8 cellular contexts compared by ENCODE assay signal in the genomic region with DNA sequence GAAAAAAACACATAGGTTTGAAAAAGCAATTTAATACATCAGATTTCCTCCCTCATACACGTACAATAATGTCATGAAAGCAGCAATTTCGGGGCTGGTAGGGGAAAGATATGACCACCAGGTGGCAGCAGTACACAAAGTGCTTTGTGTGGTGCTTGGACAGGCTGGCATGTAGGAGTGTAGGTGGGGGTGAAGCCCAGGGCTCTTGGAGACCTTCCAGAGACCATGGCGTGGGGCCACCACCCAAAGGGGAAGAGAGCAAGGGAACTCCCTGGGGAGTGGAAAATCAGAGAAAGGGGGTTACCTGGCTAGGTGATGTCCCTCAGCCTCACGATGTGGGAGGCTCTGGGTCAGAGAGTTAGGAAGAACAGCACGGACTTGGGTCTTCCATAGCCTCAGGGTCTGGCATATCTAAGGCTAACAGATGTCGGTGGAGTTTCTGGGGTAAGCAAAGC. TPM values are rescaled to one million over a fixed set of nuclear protein-coding genes. Genes with fewer than 3 reads are reported as not detected.
A peak's percentile ranks its signal among the peaks of the same experiment; 100 is the strongest.
DNase-seq lines count a peak whose midpoint lies in the region; ATAC-seq and TF ChIP-seq lines count a peak whose summit lies in the region.

No MANE protein-coding gene starts in this region.

- H3K36me3 Mint-ChIP-seq in GM23338 (ENCODE audit: low read depth) = no peaks in the 10 kb centered on the region
- H3K36me3 Mint-ChIP-seq in activated T-cell treated with anti-CD3 and anti-CD28 coated beads, Interleukin-2, amount 50 U/mL, for 72 hours (ENCODE audit: insufficient read depth in 2 of 2) = peaks cover 0 to 3% of the 10 kb centered on the region in 2 donors

- no peaks in the 10 kb centered on the region for H3K36me3 ChIP-seq in GM23338 (ENCODE audit: insufficient read depth)

- no peaks in the 10 kb centered on the region for H4K20me1 ChIP-seq in GM23338 (replicated peaks; ENCODE audit: insufficient read depth)

- H3F3A ChIP-seq in GM23338 (replicated peaks; ENCODE audit: low read depth) = no peaks in the 10 kb centered on the region

- peaks cover 7% of the 10 kb centered on the region for H3K9me3 Mint-ChIP-seq in GM23338
- peaks cover 8 to 11% of the 10 kb centered on the region in 2 donors for H3K9me3 Mint-ChIP-seq in activated T-cell treated with anti-CD3 and anti-CD28 coated beads, Interleukin-2, amount 50 U/mL, for 72 hours

- no peak overlapping the region for H3K4me3 ChIP-seq in GM23338

- no peak overlapping the region for H3K4me2 ChIP-seq in GM23338

- H3K27ac Mint-ChIP-seq in GM23338 = no peak overlapping the region
- H3K27ac Mint-ChIP-seq in activated T-cell treated with anti-CD3 and anti-CD28 coated beads, Interleukin-2, amount 50 U/mL, for 72 hours = peak overlapping the region; percentile 68

- DNase-seq in GDM1 (lab: John Stamatoyannopoulos, UW) = peak; percentile 79
- DNase-seq in GM23338 (ENCODE audit: low spot score) = peak; percentile 90
- peak; percentile 71 for DNase-seq in RPMI7951 (ENCODE audit: low read depth)
- DNase-seq in activated T-cell treated with anti-CD3 and anti-CD28 coated beads, Interleukin-2, amount 50 U/mL, for 72 hours = peak; percentile 73 to 79
- DNase-seq in fibroblast of the conjunctiva (ENCODE audit: low read depth) = peak; percentile 62
- DNase-seq in omental fat pad (ENCODE audit: low spot score) = peak; percentile 70
- DNase-seq in ureter (ENCODE audit: low spot score) = peak; percentile 79

- H3K4me3 Mint-ChIP-seq in GM23338 = no peak overlapping the region
- peak overlapping the region; percentile 54 to 80 for H3K4me3 Mint-ChIP-seq in activated T-cell treated with anti-CD3 and anti-CD28 coated beads, Interleukin-2, amount 50 U/mL, for 72 hours

- no peaks in the 10 kb centered on the region for H3K9me2 ChIP-seq in GM23338 (ENCODE audit: insufficient read depth)

- peak; percentile 97 to 98 for TF ChIP-seq CTCF in GM23338 (conservative IDR thresholded peaks at IDR 0.05; ENCODE audit: low read depth in 2 of 2)
- peak; percentile 79 for TF ChIP-seq CTCF in LNCAP (IDR thresholded peaks at IDR 0.05)
- peak in 1 of 3 donors; percentile 57 for TF ChIP-seq CTCF in omental fat pad (IDR thresholded peaks at IDR 0.05)

- H3K4me1 ChIP-seq in GM23338 (ENCODE audit: insufficient read depth) = peaks cover 6% of the 10 kb centered on the region; the same call in 1 of the 2 replicates

- H2AFZ ChIP-seq in GM23338 = no peak overlapping the region

- peaks cover 6% of the 10 kb centered on the region; the same call in 2 of the 3 replicates for H3K4me1 Mint-ChIP-seq in GM23338
- peaks cover 31% of the 10 kb centered on the region for H3K4me1 Mint-ChIP-seq in activated T-cell treated with anti-CD3 and anti-CD28 coated beads, Interleukin-2, amount 50 U/mL, for 72 hours (ENCODE audit: low read depth)

- H3K27me3 ChIP-seq in GM23338 (ENCODE audit: insufficient read depth) = no peaks in the 10 kb centered on the region

- ATAC-seq in GM23338 (peak; percentile 99), omental fat pad (ENCODE audit: low FRiP score) (peak; percentile 85)
- peak; percentile 59 to 63 for ATAC-seq in activated T-cell treated with anti-CD3 and anti-CD28 coated beads, Interleukin-2, amount 50 U/mL, for 72 hours (replicated peaks in 1 of 2)

- H3K27ac ChIP-seq in GM23338 (ENCODE audit: low read depth) = no peak overlapping the region

- no peaks in the 10 kb centered on the region for H3K79me2 ChIP-seq in GM23338 (replicated peaks; ENCODE audit: insufficient read depth)

- no peaks in the 10 kb centered on the region for H3K27me3 Mint-ChIP-seq in GM23338 (ENCODE audit: insufficient read depth, low read depth, poor library complexity)
- peaks cover 67% of the 10 kb centered on the region for H3K27me3 Mint-ChIP-seq in activated T-cell treated with anti-CD3 and anti-CD28 coated beads, Interleukin-2, amount 50 U/mL, for 72 hours (ENCODE audit: low read depth)

TF ChIP-seq in GM23338, 12 proteins besides CTCF, POLR2A, EP300 and RAD21 (continues in another document):
- TF ChIP-seq CREB1 (CRISPR knock-in tag; IDR thresholded peaks at IDR 0.05; ENCODE audit: low read depth) = no peak
- TF ChIP-seq NANOG (IDR thresholded peaks at IDR 0.05; ENCODE audit: borderline replicate concordance) = no peak
- no peak for TF ChIP-seq JUNB (IDR thresholded peaks at IDR 0.05; ENCODE audit: unreplicated experiment)
- TF ChIP-seq, protein P1, sequence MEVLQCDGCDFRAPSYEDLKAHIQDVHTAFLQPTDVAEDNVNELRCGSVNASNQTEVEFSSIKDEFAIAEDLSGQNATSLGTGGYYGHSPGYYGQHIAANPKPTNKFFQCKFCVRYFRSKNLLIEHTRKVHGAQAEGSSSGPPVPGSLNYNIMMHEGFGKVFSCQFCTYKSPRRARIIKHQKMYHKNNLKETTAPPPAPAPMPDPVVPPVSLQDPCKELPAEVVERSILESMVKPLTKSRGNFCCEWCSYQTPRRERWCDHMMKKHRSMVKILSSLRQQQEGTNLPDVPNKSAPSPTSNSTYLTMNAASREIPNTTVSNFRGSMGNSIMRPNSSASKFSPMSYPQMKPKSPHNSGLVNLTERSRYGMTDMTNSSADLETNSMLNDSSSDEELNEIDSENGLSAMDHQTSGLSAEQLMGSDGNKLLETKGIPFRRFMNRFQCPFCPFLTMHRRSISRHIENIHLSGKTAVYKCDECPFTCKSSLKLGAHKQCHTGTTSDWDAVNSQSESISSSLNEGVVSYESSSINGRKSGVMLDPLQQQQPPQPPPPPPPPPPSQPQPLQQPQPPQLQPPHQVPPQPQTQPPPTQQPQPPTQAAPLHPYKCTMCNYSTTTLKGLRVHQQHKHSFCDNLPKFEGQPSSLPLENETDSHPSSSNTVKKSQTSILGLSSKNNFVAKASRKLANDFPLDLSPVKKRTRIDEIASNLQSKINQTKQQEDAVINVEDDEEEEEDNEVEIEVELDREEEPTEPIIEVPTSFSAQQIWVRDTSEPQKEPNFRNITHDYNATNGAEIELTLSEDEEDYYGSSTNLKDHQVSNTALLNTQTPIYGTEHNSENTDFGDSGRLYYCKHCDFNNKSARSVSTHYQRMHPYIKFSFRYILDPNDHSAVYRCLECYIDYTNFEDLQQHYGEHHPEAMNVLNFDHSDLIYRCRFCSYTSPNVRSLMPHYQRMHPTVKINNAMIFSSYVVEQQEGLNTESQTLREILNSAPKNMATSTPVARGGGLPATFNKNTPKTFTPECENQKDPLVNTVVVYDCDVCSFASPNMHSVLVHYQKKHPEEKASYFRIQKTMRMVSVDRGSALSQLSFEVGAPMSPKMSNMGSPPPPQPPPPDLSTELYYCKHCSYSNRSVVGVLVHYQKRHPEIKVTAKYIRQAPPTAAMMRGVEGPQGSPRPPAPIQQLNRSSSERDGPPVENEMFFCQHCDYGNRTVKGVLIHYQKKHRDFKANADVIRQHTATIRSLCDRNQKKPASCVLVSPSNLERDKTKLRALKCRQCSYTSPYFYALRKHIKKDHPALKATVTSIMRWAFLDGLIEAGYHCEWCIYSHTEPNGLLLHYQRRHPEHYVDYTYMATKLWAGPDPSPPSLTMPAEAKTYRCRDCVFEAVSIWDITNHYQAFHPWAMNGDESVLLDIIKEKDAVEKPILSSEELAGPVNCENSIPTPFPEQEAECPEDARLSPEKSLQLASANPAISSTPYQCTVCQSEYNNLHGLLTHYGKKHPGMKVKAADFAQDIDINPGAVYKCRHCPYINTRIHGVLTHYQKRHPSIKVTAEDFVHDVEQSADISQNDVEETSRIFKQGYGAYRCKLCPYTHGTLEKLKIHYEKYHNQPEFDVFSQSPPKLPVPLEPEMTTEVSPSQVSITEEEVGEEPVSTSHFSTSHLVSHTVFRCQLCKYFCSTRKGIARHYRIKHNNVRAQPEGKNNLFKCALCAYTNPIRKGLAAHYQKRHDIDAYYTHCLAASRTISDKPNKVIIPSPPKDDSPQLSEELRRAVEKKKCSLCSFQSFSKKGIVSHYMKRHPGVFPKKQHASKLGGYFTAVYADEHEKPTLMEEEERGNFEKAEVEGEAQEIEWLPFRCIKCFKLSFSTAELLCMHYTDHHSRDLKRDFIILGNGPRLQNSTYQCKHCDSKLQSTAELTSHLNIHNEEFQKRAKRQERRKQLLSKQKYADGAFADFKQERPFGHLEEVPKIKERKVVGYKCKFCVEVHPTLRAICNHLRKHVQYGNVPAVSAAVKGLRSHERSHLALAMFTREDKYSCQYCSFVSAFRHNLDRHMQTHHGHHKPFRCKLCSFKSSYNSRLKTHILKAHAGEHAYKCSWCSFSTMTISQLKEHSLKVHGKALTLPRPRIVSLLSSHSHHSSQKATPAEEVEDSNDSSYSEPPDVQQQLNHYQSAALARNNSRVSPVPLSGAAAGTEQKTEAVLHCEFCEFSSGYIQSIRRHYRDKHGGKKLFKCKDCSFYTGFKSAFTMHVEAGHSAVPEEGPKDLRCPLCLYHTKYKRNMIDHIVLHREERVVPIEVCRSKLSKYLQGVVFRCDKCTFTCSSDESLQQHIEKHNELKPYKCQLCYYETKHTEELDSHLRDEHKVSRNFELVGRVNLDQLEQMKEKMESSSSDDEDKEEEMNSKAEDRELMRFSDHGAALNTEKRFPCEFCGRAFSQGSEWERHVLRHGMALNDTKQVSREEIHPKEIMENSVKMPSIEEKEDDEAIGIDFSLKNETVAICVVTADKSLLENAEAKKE (CRISPR knock-in tag; IDR thresholded peaks at IDR 0.05) = no peak; the same call in 1 of the 2 replicates
- TF ChIP-seq STAT1 (IDR thresholded peaks at IDR 0.05; ENCODE audit: unreplicated experiment) = no peak
- no peak for TF ChIP-seq EZH2 (IDR thresholded peaks at IDR 0.05; ENCODE audit: low read depth, unreplicated experiment)
- TF ChIP-seq EZH2phosphoT487 (IDR thresholded peaks at IDR 0.05; ENCODE audit: unreplicated experiment) = no peak
- TF ChIP-seq ZNF114 (CRISPR knock-in tag; IDR thresholded peaks at IDR 0.05) = no peak
- TF ChIP-seq ZNF331 (CRISPR knock-in tag; IDR thresholded peaks at IDR 0.05; ENCODE audit: low read depth) = no peak
- TF ChIP-seq ETS1 (IDR thresholded peaks at IDR 0.05) = no peak
- TF ChIP-seq POLR2AphosphoS5 (IDR thresholded peaks at IDR 0.05; ENCODE audit: low read depth) = no peak

RNA-seq across cellular contexts. Expression of gene CCNA1, which starts 11.8 kb away (rescaled TPM):
- 7.4 and 8.1 TPM in 2 replicates for total RNA-seq in GM23338 (2014; rRNA removed; shearing (Covaris generic))
- 3.8 and 5.6 TPM in 2 replicates for polyA plus RNA-seq in GM23338 (2016; fragmentation: Nextera tagmentation; extraction: Ambion mirVana)
- total RNA-seq in RPMI7951 (2014; rRNA removed; shearing (Covaris generic)) = 0.96 and 2.9 TPM in 2 replicates
- total RNA-seq in activated T-cell treated with anti-CD3 and anti-CD28 coated beads, Interleukin-2, amount 50 U/mL, for 72 hours = 1 to 10 TPM in 1 of 2 donors, under 1 TPM in 1; 0.19 to 1.8 TPM
- total RNA-seq in omental fat pad (1 to 10 TPM in 2 of 4 donors, under 1 TPM in 1, not detected in 1; 0.38 to 2.0 (median 1.5) TPM), ureter (1.3 TPM)
